ENCODE assay signal across 1 cellular context in the genomic region with DNA sequence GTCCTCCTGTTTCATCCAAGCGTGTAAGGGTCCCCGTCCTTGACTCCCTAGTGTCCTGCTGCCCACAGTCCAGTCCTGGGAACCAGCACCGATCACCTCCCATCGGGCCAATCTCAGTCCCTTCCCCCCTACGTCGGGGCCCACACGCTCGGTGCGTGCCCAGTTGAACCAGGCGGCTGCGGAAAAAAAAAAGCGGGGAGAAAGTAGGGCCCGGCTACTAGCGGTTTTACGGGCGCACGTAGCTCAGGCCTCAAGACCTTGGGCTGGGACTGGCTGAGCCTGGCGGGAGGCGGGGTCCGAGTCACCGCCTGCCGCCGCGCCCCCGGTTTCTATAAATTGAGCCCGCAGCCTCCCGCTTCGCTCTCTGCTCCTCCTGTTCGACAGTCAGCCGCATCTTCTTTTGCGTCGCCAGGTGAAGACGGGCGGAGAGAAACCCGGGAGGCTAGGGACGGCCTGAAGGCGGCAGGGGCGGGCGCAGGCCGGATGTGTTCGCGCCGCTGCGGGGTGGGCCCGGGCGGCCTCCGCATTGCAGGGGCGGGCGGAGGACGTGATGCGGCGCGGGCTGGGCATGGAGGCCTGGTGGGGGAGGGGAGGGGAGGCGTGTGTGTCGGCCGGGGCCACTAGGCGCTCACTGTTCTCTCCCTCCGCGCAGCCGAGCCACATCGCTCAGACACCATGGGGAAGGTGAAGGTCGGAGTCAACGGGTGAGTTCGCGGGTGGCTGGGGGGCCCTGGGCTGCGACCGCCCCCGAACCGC.
TF ChIP-seq lines count a peak whose summit lies in the region.

Gene GAPDH, plus strand, starts transcription at position 360 of the 756 bp plus-strand sequence. Its CDS starts 316 bp downstream, at position 676.

TF ChIP-seq in K562, 482 proteins besides CTCF, POLR2A, EP300 and RAD21 (continued from another document and continues in another):
- TF ChIP-seq TEAD1 (CRISPR knock-in tag; IDR thresholded peaks at IDR 0.05) = peak in 1 of 2 experiments; percentile 70; a peak in 2 of 4 replicates
- no peak for TF ChIP-seq ZNF311 (CRISPR knock-in tag; IDR thresholded peaks at IDR 0.05)
- no peak for TF ChIP-seq ARID2 (IDR thresholded peaks at IDR 0.05)
- no peak for TF ChIP-seq CEBPZ (IDR thresholded peaks at IDR 0.05; ENCODE audit: borderline replicate concordance, low read depth, low read length)
- no peak for TF ChIP-seq MLLT1 (IDR thresholded peaks at IDR 0.05)
- TF ChIP-seq MYBL2 (IDR thresholded peaks at IDR 0.05; ENCODE audit: low read depth) = no peak
- no peak for TF ChIP-seq MYBL2 (CRISPR knock-in tag; IDR thresholded peaks at IDR 0.05; ENCODE audit: borderline replicate concordance)
- TF ChIP-seq CCNT2 (IDR thresholded peaks at IDR 0.05; ENCODE audit: borderline replicate concordance, extremely low read depth, insufficient read length, low read depth, low read length) = no peak
- no peak for TF ChIP-seq ETV1 (tag; conservative IDR thresholded peaks at IDR 0.05; ENCODE audit: low read depth)
- TF ChIP-seq EWSR1 (IDR thresholded peaks at IDR 0.05; ENCODE audit: borderline replicate concordance, low read depth, partially characterized antibody) = no peak
- peak; percentile 84 for TF ChIP-seq HNRNPLL (IDR thresholded peaks at IDR 0.05; ENCODE audit: low read depth, low read length, poor library complexity, severe bottlenecking)
- no peak for TF ChIP-seq ZNF239 (CRISPR knock-in tag; IDR thresholded peaks at IDR 0.05)
- peak; percentile 56; the same call in 1 of the 2 replicates for TF ChIP-seq CREM (IDR thresholded peaks at IDR 0.05; ENCODE audit: low read depth)
- TF ChIP-seq NR2C1 (IDR thresholded peaks at IDR 0.05) = no peak
- no peak for TF ChIP-seq NR2C1 (tag; IDR thresholded peaks at IDR 0.05)
- no peak for TF ChIP-seq PTBP1 (IDR thresholded peaks at IDR 0.05; ENCODE audit: low read depth, low read length)
- TF ChIP-seq ZNF324 (CRISPR knock-in tag; IDR thresholded peaks at IDR 0.05) = no peak
- TF ChIP-seq, protein P1, sequence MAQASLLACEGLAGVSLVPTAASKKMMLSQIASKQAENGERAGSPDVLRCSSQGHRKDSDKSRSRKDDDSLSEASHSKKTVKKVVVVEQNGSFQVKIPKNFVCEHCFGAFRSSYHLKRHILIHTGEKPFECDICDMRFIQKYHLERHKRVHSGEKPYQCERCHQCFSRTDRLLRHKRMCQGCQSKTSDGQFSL (CRISPR knock-in tag; IDR thresholded peaks at IDR 0.05) = 0 out of 2 replicates have a peak, but pooled peaks have one; percentile 48
- TF ChIP-seq, protein P1 (tag; IDR thresholded peaks at IDR 0.05) = no peak
- peak; percentile 76 for TF ChIP-seq ZNF592 (IDR thresholded peaks at IDR 0.05)
- TF ChIP-seq WHSC1 (IDR thresholded peaks at IDR 0.05; ENCODE audit: low read length) = no peak
- TF ChIP-seq DIDO1 (tag; IDR thresholded peaks at IDR 0.05; ENCODE audit: low read depth) = no peak
- TF ChIP-seq JUN (IDR thresholded peaks at IDR 0.05; ENCODE audit: borderline replicate concordance, low read depth, low read length) = no peak
- no peak for TF ChIP-seq JUN (CRISPR knock-in tag; IDR thresholded peaks at IDR 0.05; ENCODE audit: borderline replicate concordance)
- TF ChIP-seq MECOM (CRISPR knock-in tag; IDR thresholded peaks at IDR 0.05) = 0 out of 2 replicates have a peak, but pooled peaks have one; percentile 45
- no peak for TF ChIP-seq PHF20 (IDR thresholded peaks at IDR 0.05; ENCODE audit: partially characterized antibody)
- TF ChIP-seq, protein P2, sequence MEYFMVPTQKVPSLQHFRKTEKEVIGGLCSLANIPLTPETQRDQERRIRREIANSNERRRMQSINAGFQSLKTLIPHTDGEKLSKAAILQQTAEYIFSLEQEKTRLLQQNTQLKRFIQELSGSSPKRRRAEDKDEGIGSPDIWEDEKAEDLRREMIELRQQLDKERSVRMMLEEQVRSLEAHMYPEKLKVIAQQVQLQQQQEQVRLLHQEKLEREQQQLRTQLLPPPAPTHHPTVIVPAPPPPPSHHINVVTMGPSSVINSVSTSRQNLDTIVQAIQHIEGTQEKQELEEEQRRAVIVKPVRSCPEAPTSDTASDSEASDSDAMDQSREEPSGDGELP (CRISPR knock-in tag; IDR thresholded peaks at IDR 0.05; ENCODE audit: borderline replicate concordance) = peak; percentile 58
- no peak for TF ChIP-seq ZNF717 (CRISPR knock-in tag; IDR thresholded peaks at IDR 0.05)
- TF ChIP-seq SMAD3 (CRISPR knock-in tag; conservative IDR thresholded peaks at IDR 0.05) = no peak
- TF ChIP-seq ZNF583 (CRISPR knock-in tag; IDR thresholded peaks at IDR 0.05) = no peak
- TF ChIP-seq CBFA2T3 (IDR thresholded peaks at IDR 0.05) = no peak
- no peak for TF ChIP-seq MTA1 (IDR thresholded peaks at IDR 0.05; ENCODE audit: borderline replicate concordance)
- TF ChIP-seq SRSF7 (optimal IDR thresholded peaks at IDR 0.05; ENCODE audit: low read depth, low read length) = no peak
- TF ChIP-seq MAFF (IDR thresholded peaks at IDR 0.05; ENCODE audit: low read length) = no peak
- TF ChIP-seq CBX5 (IDR thresholded peaks at IDR 0.05; ENCODE audit: borderline replicate concordance, low read depth) = no peak
- no peak for TF ChIP-seq NCOA4 (IDR thresholded peaks at IDR 0.05; ENCODE audit: partially characterized antibody)
- TF ChIP-seq ZNF174 (CRISPR knock-in tag; IDR thresholded peaks at IDR 0.05) = no peak
- no peak for TF ChIP-seq ZHX1 (conservative IDR thresholded peaks at IDR 0.05; ENCODE audit: low read length)
- no peak for TF ChIP-seq BCLAF1 (IDR thresholded peaks at IDR 0.05; ENCODE audit: borderline replicate concordance in 1 of 2, control insufficient read depth in 1 of 2, low read depth in 2 of 2, low read length in 1 of 2)
- TF ChIP-seq TCF7L2 (IDR thresholded peaks at IDR 0.05; ENCODE audit: low read depth, low read length) = no peak
- TF ChIP-seq BDP1 (IDR thresholded peaks at IDR 0.05; ENCODE audit: insufficient read depth, insufficient read length) = no peak
- TF ChIP-seq ZNF77 (CRISPR knock-in tag; IDR thresholded peaks at IDR 0.05) = no peak
- TF ChIP-seq FOXK2 (conservative IDR thresholded peaks at IDR 0.05 in 1 of 2, IDR thresholded peaks at IDR 0.05 in 1 of 2; ENCODE audit: low read depth in 2 of 2) = no peak
- TF ChIP-seq HNRNPK (IDR thresholded peaks at IDR 0.05; ENCODE audit: low read depth, low read length, poor library complexity, severe bottlenecking) = no peak
- peak; percentile 8; the same call in 1 of the 2 replicates for TF ChIP-seq HCFC1 (IDR thresholded peaks at IDR 0.05; ENCODE audit: low read depth, low read length)
- TF ChIP-seq SIN3B (IDR thresholded peaks at IDR 0.05; ENCODE audit: low read depth) = peak; percentile 47; the same call in 1 of the 2 replicates
- no peak for TF ChIP-seq TCF7 (IDR thresholded peaks at IDR 0.05; ENCODE audit: borderline replicate concordance)
- no peak for TF ChIP-seq ZNF408 (CRISPR knock-in tag; IDR thresholded peaks at IDR 0.05; ENCODE audit: low read depth)
- no peak for TF ChIP-seq KLF6 (CRISPR knock-in tag; IDR thresholded peaks at IDR 0.05; ENCODE audit: borderline replicate concordance)
- TF ChIP-seq MAFG (tag; conservative IDR thresholded peaks at IDR 0.05) = no peak
